Comparison of ENCODE assay signal across 1 cellular context in genomic region chr15:29674661-29675533, GRCh38.
TF ChIP-seq lines count a peak whose summit lies in the region.

No MANE protein-coding gene starts in this region.

TF ChIP-seq in HepG2, 621 proteins besides CTCF, POLR2A, EP300 and RAD21 (continued from another document and continues in another):
- no peak for TF ChIP-seq RFX3 (CRISPR knock-in tag; IDR thresholded peaks at IDR 0.05)
- no peak for TF ChIP-seq ZNF549 (CRISPR knock-in tag; IDR thresholded peaks at IDR 0.05)
- TF ChIP-seq ZFP36L2 (CRISPR knock-in tag; IDR thresholded peaks at IDR 0.05) = no peak
- no peak for TF ChIP-seq IKZF5 (CRISPR knock-in tag; IDR thresholded peaks at IDR 0.05)
- TF ChIP-seq NR0B2 (CRISPR knock-in tag; IDR thresholded peaks at IDR 0.05) = no peak; the same call in 1 of the 2 replicates
- TF ChIP-seq NFE2L2 (IDR thresholded peaks at IDR 0.05; ENCODE audit: low read length) = no peak
- TF ChIP-seq ZNF251 (CRISPR knock-in tag; IDR thresholded peaks at IDR 0.05) = no peak
- no peak for TF ChIP-seq ZNF296 (CRISPR knock-in tag; conservative IDR thresholded peaks at IDR 0.05)
- no peak for TF ChIP-seq ZNF280B (CRISPR knock-in tag; IDR thresholded peaks at IDR 0.05; ENCODE audit: borderline replicate concordance)
- TF ChIP-seq KAT2B (IDR thresholded peaks at IDR 0.05; ENCODE audit: borderline replicate concordance, low read depth, low read length) = no peak
- no peak for TF ChIP-seq ZNF12 (CRISPR knock-in tag; IDR thresholded peaks at IDR 0.05)
- peak; percentile 18; the same call in 1 of the 2 replicates for TF ChIP-seq PHF21A (CRISPR knock-in tag; IDR thresholded peaks at IDR 0.05)
- TF ChIP-seq HNRNPK (IDR thresholded peaks at IDR 0.05; ENCODE audit: low read depth, low read length, poor library complexity, severe bottlenecking) = peak; percentile 90
- TF ChIP-seq MAFF (IDR thresholded peaks at IDR 0.05; ENCODE audit: low read depth, low read length) = no peak
- TF ChIP-seq ZBTB39 (CRISPR knock-in tag; IDR thresholded peaks at IDR 0.05) = no peak
- TF ChIP-seq ZSCAN31 (CRISPR knock-in tag; IDR thresholded peaks at IDR 0.05; ENCODE audit: low read depth) = no peak
- no peak for TF ChIP-seq GTF3A (CRISPR knock-in tag; conservative IDR thresholded peaks at IDR 0.05)
- no peak for TF ChIP-seq ZBTB40 (IDR thresholded peaks at IDR 0.05)
- no peak for TF ChIP-seq ZBTB40 (CRISPR knock-in tag; IDR thresholded peaks at IDR 0.05)
- no peak for TF ChIP-seq HNRNPUL1 (IDR thresholded peaks at IDR 0.05; ENCODE audit: low read depth, low read length)
- no peak for TF ChIP-seq ZNF83 (CRISPR knock-in tag; IDR thresholded peaks at IDR 0.05; ENCODE audit: borderline replicate concordance)
- no peak for TF ChIP-seq CENPX (CRISPR knock-in tag; IDR thresholded peaks at IDR 0.05)
- no peak for TF ChIP-seq CSRNP2 (CRISPR knock-in tag; conservative IDR thresholded peaks at IDR 0.05; ENCODE audit: low read depth)
- TF ChIP-seq MAX (IDR thresholded peaks at IDR 0.05) = peak; percentile 7; the same call in 1 of the 2 replicates
- TF ChIP-seq ATAD3A (CRISPR knock-in tag; IDR thresholded peaks at IDR 0.05) = no peak
- no peak for TF ChIP-seq MED1 (CRISPR knock-in tag; IDR thresholded peaks at IDR 0.05)
- TF ChIP-seq FUBP1 (CRISPR knock-in tag; IDR thresholded peaks at IDR 0.05; ENCODE audit: borderline replicate concordance) = no peak
- no peak for TF ChIP-seq ZNF710 (CRISPR knock-in tag; IDR thresholded peaks at IDR 0.05; ENCODE audit: borderline replicate concordance)
- TF ChIP-seq CEBPZ (IDR thresholded peaks at IDR 0.05; ENCODE audit: low read length) = no peak
- TF ChIP-seq ZNF891 (CRISPR knock-in tag; IDR thresholded peaks at IDR 0.05) = no peak
- no peak for TF ChIP-seq CREB1 (IDR thresholded peaks at IDR 0.05)
- TF ChIP-seq CREB1 (CRISPR knock-in tag; IDR thresholded peaks at IDR 0.05) = no peak
- TF ChIP-seq ZFYVE20 (CRISPR knock-in tag; IDR thresholded peaks at IDR 0.05; ENCODE audit: borderline replicate concordance, low read depth) = no peak
- TF ChIP-seq BRD4 (CRISPR knock-in tag; IDR thresholded peaks at IDR 0.05) = no peak
- TF ChIP-seq AKAP8 (CRISPR knock-in tag; IDR thresholded peaks at IDR 0.05) = no peak
